10 cellular contexts compared by ENCODE assay signal in genomic region chr1:244762629-244763028, GRCh38.
"Had no signal": no experiment of that assay in that cellular context is flagged by ENCODE, and none has a peak within 500 bp of the region (broad histone marks: within the 10 kb centered on the region; RNA-seq: fewer than 3 reads in every experiment).

No MANE protein-coding gene starts in this region.

- H3K4me3 ChIP-seq: GM23338 had no signal

- H3K4me3 Mint-ChIP-seq: GM23338, H9, HFFc6, IgD-negative memory B cell had no signal

- DNase-seq: H9, HCEC 1CT, HFFc6, KG1 had no signal

- FAIRE-seq: H1, H54, HepG2 had no signal

- H3K4me2 ChIP-seq: GM23338 had no signal

- H3K27ac ChIP-seq: HL-60 had no signal

- H2AFZ ChIP-seq: GM23338 had no signal

- ATAC-seq: GM23338, HepG2 had no signal
